ENCODE assay signal across 8 cellular contexts in genomic region chr2:119224391-119224972, GRCh38. TPM values are rescaled to one million over a fixed set of nuclear protein-coding genes. Genes with fewer than 3 reads are reported as not detected.
DNase-seq lines count a peak whose midpoint lies in the region; FAIRE-seq and TF ChIP-seq lines count a peak whose summit lies in the region.

No MANE protein-coding gene starts in this region.

- H4K8ac ChIP-seq in H1 (ENCODE audit: extremely low read depth, insufficient read depth, low read length), result no peak overlapping the region

- no peak for TF ChIP-seq RAD21 in H1 (IDR thresholded peaks at IDR 0.05 in 1 of 2, conservative IDR thresholded peaks at IDR 0.05 in 1 of 2; ENCODE audit: low read depth in 2 of 2, low read length in 2 of 2)

- H3K23me2 ChIP-seq in H1 (ENCODE audit: low read depth, low read length), result peaks cover 11% of the 10 kb centered on the region; the same call in 1 of the 2 replicates

- TF ChIP-seq POLR2A in H1 (IDR thresholded peaks at IDR 0.05; ENCODE audit: control extremely low read depth in 1 of 2, low read depth in 2 of 2, low read length in 2 of 2), result no peak

- H3K79me2 ChIP-seq in ACC112 (ENCODE audit: control insufficient read depth, insufficient read depth, low read length, unreplicated experiment), result peaks cover 34% of the 10 kb centered on the region
- 0 out of 4 replicates have a peak, but pooled peaks cover 0 to 2% of the 10 kb centered on the region in 2 experiments for H3K79me2 ChIP-seq in H1 (ENCODE audit: control insufficient read depth in 1 of 2, insufficient read depth in 2 of 2, low read length in 2 of 2)

- H2BK15ac ChIP-seq in H1 (ENCODE audit: low read length), result no peak overlapping the region; the same call in 1 of the 2 replicates

- no peak overlapping the region; a peak in 1 of 7 replicates for H3K9ac ChIP-seq in H1 (replicated peaks in 1 of 4; ENCODE audit: extremely low read depth in 1 of 4, low read depth in 3 of 4, low read length in 3 of 4)

- TF ChIP-seq CTCF in LNCaP clone FGC (IDR thresholded peaks at IDR 0.05; ENCODE audit: control insufficient read depth, extremely low read depth, insufficient read depth), result no peak
- no peak for TF ChIP-seq CTCF in H1 (IDR thresholded peaks at IDR 0.05; ENCODE audit: control extremely low read depth in 1 of 3, insufficient read depth in 1 of 3, low read depth in 1 of 3, low read length in 3 of 3)

- no peaks in the 10 kb centered on the region for H3K27me3 ChIP-seq in ACC112 (ENCODE audit: insufficient read depth, low read length)
- peaks cover 0 to 12% (median 6%) of the 10 kb centered on the region in 4 experiments; a peak in 5 of 7 replicates for H3K27me3 ChIP-seq in H1 (replicated peaks in 1 of 4; ENCODE audit: control insufficient read depth in 3 of 4, extremely low read depth in 1 of 4, insufficient read depth in 3 of 4, low read length in 3 of 4)
- H3K27me3 ChIP-seq in muscle layer of duodenum (ENCODE audit: low read depth, low read length), result peaks cover 5% of the 10 kb centered on the region

- no peak for TF ChIP-seq EP300 in H1 (IDR thresholded peaks at IDR 0.05; ENCODE audit: borderline replicate concordance in 1 of 2, low read depth in 2 of 2, low read length in 2 of 2)

- H2AFZ ChIP-seq in ACC112 (ENCODE audit: low read length, unreplicated experiment) (no peak overlapping the region), H1 (ENCODE audit: low read length) (no peak overlapping the region)

- H2BK12ac ChIP-seq in H1 (ENCODE audit: low read depth, low read length), result no peak overlapping the region

- H3K9me3 Mint-ChIP-seq in activated naive CD8-positive, alpha-beta T cell treated with anti-CD3 and anti-CD28 coated beads for 36 hours, result no peaks in the 10 kb centered on the region

- no peak overlapping the region for H3K4ac ChIP-seq in H1 (replicated peaks; ENCODE audit: insufficient read length, low read depth, low read length)

- H4K5ac ChIP-seq in H1 (ENCODE audit: insufficient read length, low read depth, low read length), result no peak overlapping the region

- WGBS in H1 (ENCODE audit: extremely low coverage in 1 of 2, insufficient coverage in 1 of 2, insufficient read length in 1 of 2, insufficient replicate concordance in 2 of 2, low coverage in 1 of 2, low lambda C conversion rate in 2 of 2, missing lambda C conversion rate in 1 of 2), 2 experiments, result 46% methylated on average over 11 of the region's 11 CpGs; no CpG with 5 or more reads in 1 of the 2 experiments

- peak overlapping the region; percentile 97 for H3K4me3 ChIP-seq in ACC112 (ENCODE audit: low read depth, low read length)
- peak overlapping the region; percentile 61 for H3K4me3 ChIP-seq in LNCaP clone FGC (ENCODE audit: low read depth, low read length)
- peak overlapping the region; percentile 59 to 74 (median 62) for H3K4me3 ChIP-seq in H1 (ENCODE audit: extremely low read depth in 1 of 4, insufficient read depth in 2 of 4, low read depth in 3 of 4, low read length in 4 of 4)
- H3K4me3 ChIP-seq in muscle layer of duodenum (ENCODE audit: low read depth in 1 of 2, low read length in 2 of 2), result peak overlapping the region; percentile 52 to 76

- H3K4me3 Mint-ChIP-seq in activated naive CD8-positive, alpha-beta T cell treated with anti-CD3 and anti-CD28 coated beads for 36 hours, result no peak overlapping the region

- H2BK120ac ChIP-seq in H1 (replicated peaks; ENCODE audit: low read depth, low read length), result no peak overlapping the region

- H3K4me1 ChIP-seq in ACC112 (ENCODE audit: control insufficient read depth, insufficient read depth, low read length, unreplicated experiment), result peaks cover 13% of the 10 kb centered on the region
- H3K4me1 ChIP-seq in H1 (replicated peaks in 1 of 4; ENCODE audit: control insufficient read depth in 3 of 4, insufficient read depth in 4 of 4, low read length in 3 of 4), result peaks cover 1 to 24% (median 8%) of the 10 kb centered on the region in 4 experiments
- peaks cover 5 to 15% of the 10 kb centered on the region in 2 donors for H3K4me1 ChIP-seq in muscle layer of duodenum (ENCODE audit: control insufficient read depth in 1 of 2, insufficient read depth in 2 of 2, low read length in 2 of 2)

- no peak overlapping the region for H2BK5ac ChIP-seq in H1 (ENCODE audit: low read depth, low read length)

- H3K9me3 ChIP-seq in H1 (ENCODE audit: insufficient read depth in 2 of 2, low read depth in 1 of 2, low read length in 1 of 2) (no peaks in the 10 kb centered on the region), muscle layer of duodenum (ENCODE audit: control insufficient read depth in 1 of 2, low read length in 2 of 2) (no peaks in the 10 kb centered on the region)

- no peaks in the 10 kb centered on the region for H3K4me1 Mint-ChIP-seq in activated naive CD8-positive, alpha-beta T cell treated with anti-CD3 and anti-CD28 coated beads for 36 hours

- peaks cover 3% of the 10 kb centered on the region in 2 experiments for H4K20me1 ChIP-seq in H1 (replicated peaks in 1 of 2; ENCODE audit: control insufficient read depth in 1 of 2, insufficient read depth in 2 of 2, low read length in 2 of 2)

- no peak overlapping the region for H3K56ac ChIP-seq in H1 (replicated peaks; ENCODE audit: insufficient read length, low read depth, low read length)

- no peak overlapping the region for H3K18ac ChIP-seq in H1 (ENCODE audit: extremely low read depth, low read length)

- no peak overlapping the region for H2BK20ac ChIP-seq in H1 (ENCODE audit: low read length)

- H3K36me3 ChIP-seq in ACC112 (ENCODE audit: insufficient read depth, low read length) (no peaks in the 10 kb centered on the region), H1 (ENCODE audit: control insufficient read depth in 2 of 4, insufficient read depth in 4 of 4, low read length in 3 of 4) (no peaks in the 10 kb centered on the region), muscle layer of duodenum (ENCODE audit: control insufficient read depth in 1 of 2, insufficient read depth in 2 of 2, low read length in 2 of 2) (no peaks in the 10 kb centered on the region)

- POLR2A ChIA-PET in H1 (lab: Charles Lee; ENCODE audit: partially characterized antibody), result interaction anchor here (1.0 to 2.0 kb wide), 5 partner anchors 9 to 69 kb away, joined by 3 to 5 read pairs (median 3); no protein-coding TSS in a partner anchor

- peak overlapping the region; percentile 77 to 83 for H3K4me2 ChIP-seq in H1 (ENCODE audit: insufficient read depth in 1 of 2, low read depth in 2 of 2, low read length in 2 of 2)

- no peak overlapping the region for H3K23ac ChIP-seq in H1 (ENCODE audit: insufficient read length)

- CTCF ChIA-PET in H1 (lab: Charles Lee; ENCODE audit: partially characterized antibody), result interaction anchor here (0.6 to 3.0 kb wide), 9 partner anchors 9 to 104 kb away, joined by 3 to 20 read pairs (median 3); no protein-coding TSS in a partner anchor

- no peak for FAIRE-seq in H1 (lab: Jason Lieb, UNC)

- no peak overlapping the region for H4K91ac ChIP-seq in H1 (replicated peaks; ENCODE audit: insufficient read length, low read length)

- H3K27ac ChIP-seq in ACC112 (ENCODE audit: low read depth, low read length), result no peak overlapping the region
- H3K27ac ChIP-seq in H1 (ENCODE audit: low read depth, low read length), result no peak overlapping the region
- no peak overlapping the region for H3K27ac ChIP-seq in muscle layer of duodenum (ENCODE audit: low read length)

- peaks cover 50% of the 10 kb centered on the region for H3K27me3 Mint-ChIP-seq in activated naive CD8-positive, alpha-beta T cell treated with anti-CD3 and anti-CD28 coated beads for 36 hours

- H2AK5ac ChIP-seq in H1 (ENCODE audit: low read depth, low read length), result no peak overlapping the region

- no peak overlapping the region for H3K14ac ChIP-seq in H1 (ENCODE audit: insufficient read length)

- DNase-seq in LNCaP clone FGC (ENCODE audit: low read depth) (no peak), H1 (ENCODE audit: low read depth in 1 of 2, low spot score in 2 of 2) (no peak), amygdala (lab: John Stamatoyannopoulos, UW) (no peak), NCI-H345 treated with DMSO at 0.1 percent for 48 hours (lab: John Stamatoyannopoulos, UW; ENCODE audit: unreplicated experiment) (no peak), SW 1271 (lab: John Stamatoyannopoulos, UW) (no peak)
- no peak for DNase-seq in activated naive CD8-positive, alpha-beta T cell treated with anti-CD3 and anti-CD28 coated beads for 36 hours

- H3K79me1 ChIP-seq in H1 (ENCODE audit: low read depth, low read length), result peaks cover 2% of the 10 kb centered on the region; the same call in 1 of the 2 replicates

- H3K27ac Mint-ChIP-seq in activated naive CD8-positive, alpha-beta T cell treated with anti-CD3 and anti-CD28 coated beads for 36 hours, result no peak overlapping the region

- H3K36me3 Mint-ChIP-seq in activated naive CD8-positive, alpha-beta T cell treated with anti-CD3 and anti-CD28 coated beads for 36 hours, result no peaks in the 10 kb centered on the region

TF ChIP-seq in H1, 55 proteins besides CTCF, POLR2A, EP300 and RAD21 (continues in another document):
- TF ChIP-seq SIX5 (IDR thresholded peaks at IDR 0.05; ENCODE audit: low read depth, low read length) (no peak), NANOG (IDR thresholded peaks at IDR 0.05; ENCODE audit: insufficient read depth, low read depth, low read length, poor library complexity, severe bottlenecking) (no peak), BRCA1 (IDR thresholded peaks at IDR 0.05; ENCODE audit: low read depth, low read length) (no peak), FOSL1 (IDR thresholded peaks at IDR 0.05; ENCODE audit: insufficient read depth, low read depth, low read length) (no peak), E2F6 (IDR thresholded peaks at IDR 0.05) (no peak), RBBP5 (IDR thresholded peaks at IDR 0.05; ENCODE audit: borderline replicate concordance, low read depth, low read length) (no peak), BCL11A (IDR thresholded peaks at IDR 0.05; ENCODE audit: low read depth in 2 of 2, low read length in 2 of 2) (no peak)

RNA-seq across cellular contexts. Expression of gene STEAP3, which starts 0.8 kb away (rescaled TPM):
- 21.7 and 22.2 TPM in 2 replicates for total RNA-seq in H1 (2021; fragmentation: NEBNext Ultra II Directional; extraction: Animal tissue kit (Norgen Biotek cat#: 25700))
- polyA plus RNA-seq in H1 (2011; rRNA removed), result 27.9 and 40.1 TPM in 2 replicates
- polyA plus RNA-seq in H1 (2011; cell fraction: cytosol; rRNA removed), result 18.9 TPM
- polyA plus RNA-seq in H1 (2011; cell fraction: nucleus; rRNA removed), result 37.7 TPM
- 18.7 to 23.4 TPM (median 21.9 TPM) in 4 replicates for polyA plus RNA-seq in H1 (2012, experiment 1 of 2)
- polyA plus RNA-seq in H1 (2012, experiment 2 of 2), result 19.4 TPM
- polyA plus RNA-seq in H1 (2013, experiment 1 of 2), result 25.2 TPM
- polyA plus RNA-seq in H1 (2013, experiment 2 of 2), result 25.2 TPM
- polyA minus RNA-seq in H1 (2011; rRNA and poly(A)+ RNA removed), result 21.9 and 35.2 TPM in 2 replicates
- polyA minus RNA-seq in H1 (2011; cell fraction: cytosol; rRNA and poly(A)+ RNA removed), result 23.3 TPM
- polyA minus RNA-seq in H1 (2011; cell fraction: nucleus; rRNA and poly(A)+ RNA removed), result 23.5 TPM
- total RNA-seq in activated naive CD8-positive, alpha-beta T cell treated with anti-CD3 and anti-CD28 coated beads for 36 hours, result under 1 TPM; 0.60 to 0.90 TPM

Comparison
In these comparisons a context has a peak if more than half of its experiments do, and no peak if none do; other contexts are left out.
1. RNA of gene STEAP3, which starts 0.8 kb away (total RNA-seq): 21.7 to 22.2 TPM in H1; 0.60 to 0.90 TPM in activated naive CD8-positive, alpha-beta T cell treated with anti-CD3 and anti-CD28 coated beads for 36 hours; every median in the first group is over 10 times any median in the second.
2. Peak in every context shown above with its lines, with median percentiles within 50 percentile points of each other: H3K4me3 ChIP-seq.